ENCODE assay signal across 28 cellular contexts in genomic region chr11:66178183-66178582, GRCh38.
"Had no signal": no experiment of that assay in that cellular context is flagged by ENCODE, and none has a peak within 500 bp of the region (broad histone marks: within the 10 kb centered on the region; RNA-seq: fewer than 3 reads in every experiment).

No MANE protein-coding gene starts in this region.

- H3K36me3 Mint-ChIP-seq: mesothelial cell of epicardium had no signal

- H3K36me3 ChIP-seq: colonic mucosa, gastrocnemius medialis, left lung, lower lobe of right lung had no signal

- H3K4me3 ChIP-seq: colonic mucosa, esophagus squamous epithelium, gastrocnemius medialis, heart right ventricle, left lung, lower lobe of right lung, mucosa of descending colon had no signal

- H3K9me3 ChIP-seq: colonic mucosa, esophagus squamous epithelium, gastrocnemius medialis, heart right ventricle, left lung, lower lobe of right lung, mucosa of descending colon had no signal

- DNase-seq: colonic mucosa; cortex of kidney; effector CD8-positive, alpha-beta T cell; effector memory CD8-positive, alpha-beta T cell; endodermal cell; erythroblast; esophagus squamous epithelium; foreskin fibroblast; foreskin melanocyte; gastrocnemius medialis; glutamatergic neuron; head of caudate nucleus; heart right ventricle; hippocampal formation; left cardiac atrium; left lung; left ventricle myocardium superior; lower lobe of right lung; mesenchymal stem cell; mucosa of descending colon; naive B cell had no signal

- H3K4me3 Mint-ChIP-seq: dendritic cell treated with granulocyte-macrophage colony-stimulating factor and Interleukin-4, amounts not matched to agents 40 ng/mL and 50 ng/mL, for 4 days; effector memory CD8-positive, alpha-beta T cell; endodermal cell; mesothelial cell of epicardium; naive B cell had no signal

- H3K9me3 Mint-ChIP-seq: dendritic cell treated with granulocyte-macrophage colony-stimulating factor and Interleukin-4, amounts not matched to agents 40 ng/mL and 50 ng/mL, for 4 days; effector memory CD8-positive, alpha-beta T cell; endodermal cell; mesothelial cell of epicardium had no signal

- H3K4me1 Mint-ChIP-seq: endodermal cell had no signal

- H3K27ac ChIP-seq: colonic mucosa, epithelial cell of prostate, esophagus squamous epithelium, gastrocnemius medialis, heart right ventricle, left lung, lower lobe of right lung had no signal

- FAIRE-seq: endometrium, islet of Langerhans, keratinocyte had no signal

- H3K27me3 Mint-ChIP-seq: dendritic cell treated with granulocyte-macrophage colony-stimulating factor and Interleukin-4, amounts not matched to agents 40 ng/mL and 50 ng/mL, for 4 days; effector memory CD8-positive, alpha-beta T cell; naive B cell had no signal

- ATAC-seq: effector memory CD8-positive, alpha-beta T cell; esophagus mucosa; gastrocnemius medialis; heart right ventricle; left cardiac atrium; left lung; left ventricle myocardium superior; lower lobe of right lung; mucosa of descending colon had no signal

- H3K27ac Mint-ChIP-seq: dendritic cell treated with granulocyte-macrophage colony-stimulating factor and Interleukin-4, amounts not matched to agents 40 ng/mL and 50 ng/mL, for 4 days; endodermal cell; mesothelial cell of epicardium had no signal

- H3K4me1 ChIP-seq: colonic mucosa, gastrocnemius medialis, left lung, lower lobe of right lung had no signal

- H3K27me3 ChIP-seq: colonic mucosa, esophagus squamous epithelium, gastrocnemius medialis, heart right ventricle, left lung had no signal
